In the genomic region with DNA sequence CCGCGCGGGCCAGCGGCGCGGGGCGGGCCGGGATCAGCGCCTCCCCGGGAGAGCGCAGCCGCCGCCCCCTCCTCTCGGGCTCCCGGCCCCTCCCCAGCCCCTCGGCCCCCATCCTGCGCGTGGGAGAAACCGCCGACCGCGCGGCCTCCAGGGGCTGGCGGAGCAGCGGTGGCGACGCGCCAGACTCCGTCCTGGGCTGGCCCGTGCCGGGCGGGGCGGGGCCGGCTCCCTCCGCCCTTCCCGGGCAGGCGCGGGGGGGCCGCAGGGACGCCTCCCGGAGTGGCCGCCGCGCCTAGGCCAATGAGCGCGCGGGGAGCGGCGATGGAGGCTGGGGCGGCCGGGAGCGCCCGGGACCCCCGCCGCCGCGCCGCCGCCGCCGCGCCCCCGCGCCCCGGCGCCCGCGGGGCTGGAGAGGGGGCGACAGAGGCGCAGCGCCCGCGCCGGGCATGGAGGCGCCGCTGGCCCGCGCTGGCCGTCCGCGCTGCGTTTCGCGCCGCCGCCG, we compare ENCODE assay signal across 8 cellular contexts. TPM values are rescaled to one million over a fixed set of nuclear protein-coding genes. Genes with fewer than 3 reads are reported as not detected.
A peak's percentile ranks its signal among the peaks of the same experiment; 100 is the strongest.
DNase-seq lines count a peak whose midpoint lies in the region; ATAC-seq and TF ChIP-seq lines count a peak whose summit lies in the region.

No MANE protein-coding gene starts in this region.

- no peaks in the 10 kb centered on the region for H3K4me1 Mint-ChIP-seq in endodermal cell

- peak overlapping the region; percentile 93 for H3K4me2 ChIP-seq in mesenchymal stem cell (ENCODE audit: low read length, poor library complexity, severe bottlenecking)

- no peak overlapping the region for H3K23ac ChIP-seq in mesenchymal stem cell (ENCODE audit: low read length in 2 of 2)

- no peak overlapping the region for H3K14ac ChIP-seq in mesenchymal stem cell (ENCODE audit: low read length in 2 of 2)

- H3K27me3 ChIP-seq in endodermal cell (ENCODE audit: control insufficient read depth, insufficient read depth, low read length, poor library complexity, severe bottlenecking), result peaks cover 77% of the 10 kb centered on the region
- peaks cover 10 to 58% of the 10 kb centered on the region in 2 experiments for H3K27me3 ChIP-seq in mesenchymal stem cell (ENCODE audit: control insufficient read depth in 1 of 2, insufficient read depth in 1 of 2, low read length in 2 of 2)

- peaks cover 82% of the 10 kb centered on the region for H3K27me3 Mint-ChIP-seq in endodermal cell (ENCODE audit: insufficient read depth)

- no peak overlapping the region for H4K91ac ChIP-seq in mesenchymal stem cell (ENCODE audit: low read length)

- no peak for ATAC-seq in GM19397 (IDR thresholded peaks at IDR 0.05; ENCODE audit: unreplicated experiment)

- no peaks in the 10 kb centered on the region for H3K36me3 Mint-ChIP-seq in endodermal cell (ENCODE audit: low read depth)

- WGBS in endodermal cell (ENCODE audit: insufficient coverage in 1 of 2, insufficient read length in 1 of 2), 2 experiments, result 0% methylated on average over 15 to 87 of the region's 87 CpGs
- under 1% methylated on average over 16 of the region's 87 CpGs for WGBS in mesenchymal stem cell

- H2BK12ac ChIP-seq in mesenchymal stem cell (ENCODE audit: low read length in 2 of 2), result no peak overlapping the region

- H3K36me3 ChIP-seq in endodermal cell (ENCODE audit: control insufficient read depth, insufficient read depth, low read length), result no peaks in the 10 kb centered on the region
- peaks cover 0 to 6% of the 10 kb centered on the region in 2 experiments for H3K36me3 ChIP-seq in mesenchymal stem cell (ENCODE audit: control insufficient read depth in 1 of 2, insufficient read depth in 2 of 2, low read depth in 1 of 2, low read length in 2 of 2)

- H2BK120ac ChIP-seq in mesenchymal stem cell (ENCODE audit: low read depth, low read length), result no peak overlapping the region

- H3K4me3 ChIP-seq in endodermal cell (ENCODE audit: low read length) (peak overlapping the region; percentile 77), mesenchymal stem cell (ENCODE audit: insufficient read depth in 1 of 2, low read depth in 1 of 2, low read length in 2 of 2) (peak overlapping the region; percentile 68 to 87)

- H3K4me3 Mint-ChIP-seq in endodermal cell, result peak overlapping the region; percentile 58

- DNase-seq in NCI-H748 (lab: John Stamatoyannopoulos, UW; ENCODE audit: unreplicated experiment), result peak; percentile 16
- DNase-seq in NCI-H748 treated with DMSO at 0.1 percent for 48 hours (lab: John Stamatoyannopoulos, UW), result no peak
- peak; percentile 75 for DNase-seq in NCI-H226
- no peak for DNase-seq in endodermal cell
- no peak for DNase-seq in mesenchymal stem cell
- DNase-seq in middle frontal gyrus (ENCODE audit: extremely low spot score, low spot score), result no peak
- DNase-seq in NCI-H1092 treated with DMSO at 0.1 percent for 48 hours (lab: John Stamatoyannopoulos, UW), result no peak

- H3K18ac ChIP-seq in mesenchymal stem cell (ENCODE audit: low read depth in 1 of 2, low read length in 2 of 2), result no peak overlapping the region

- H3K27ac Mint-ChIP-seq in endodermal cell, result no peak overlapping the region

- H3K4me1 ChIP-seq in endodermal cell (ENCODE audit: control insufficient read depth, insufficient read depth, low read length), result no peaks in the 10 kb centered on the region
- H3K4me1 ChIP-seq in mesenchymal stem cell (ENCODE audit: control insufficient read depth, insufficient read depth, low read depth, low read length), result peaks cover 38% of the 10 kb centered on the region

- H3K4ac ChIP-seq in mesenchymal stem cell (ENCODE audit: low read depth in 1 of 2, low read length in 2 of 2), result no peak overlapping the region

- H3K79me1 ChIP-seq in mesenchymal stem cell (replicated peaks; ENCODE audit: low read length, poor library complexity, severe bottlenecking), result peaks cover 8% of the 10 kb centered on the region

- H4K8ac ChIP-seq in mesenchymal stem cell (ENCODE audit: low read length), result no peak overlapping the region

- H3K9me3 Mint-ChIP-seq in endodermal cell, result no peaks in the 10 kb centered on the region

- no peak for TF ChIP-seq CTCF in endodermal cell (conservative IDR thresholded peaks at IDR 0.05)

- no peak overlapping the region for H3K9ac ChIP-seq in endodermal cell (ENCODE audit: extremely low read depth, low read length, poor library complexity, severe bottlenecking)
- peak overlapping the region; percentile 80 for H3K9ac ChIP-seq in mesenchymal stem cell (ENCODE audit: low read length)

- H3K9me3 ChIP-seq in endodermal cell (ENCODE audit: control insufficient read depth, low read length) (no peaks in the 10 kb centered on the region), mesenchymal stem cell (ENCODE audit: control insufficient read depth, low read length) (no peaks in the 10 kb centered on the region)

- no peak overlapping the region for H2AK5ac ChIP-seq in mesenchymal stem cell (ENCODE audit: low read length, severe bottlenecking)

- H3K27ac ChIP-seq in endodermal cell (ENCODE audit: low read depth, low read length), result no peak overlapping the region
- no peak overlapping the region for H3K27ac ChIP-seq in mesenchymal stem cell (ENCODE audit: low read length, poor library complexity, severe bottlenecking)

- H2BK5ac ChIP-seq in mesenchymal stem cell (ENCODE audit: low read depth, low read length, poor library complexity, severe bottlenecking), result peak overlapping the region; percentile 9

- H2AFZ ChIP-seq in mesenchymal stem cell (ENCODE audit: low read depth, low read length), result peak overlapping the region; percentile 39

- H2BK15ac ChIP-seq in mesenchymal stem cell (ENCODE audit: low read depth, poor library complexity, severe bottlenecking), result no peak overlapping the region

RNA-seq across cellular contexts. Expression of a gene that starts 49.1 kb away (rescaled TPM):
- 1 to 10 TPM in 1 of 2 donors, under 1 TPM in 1; 0.26 to 1.3 TPM for total RNA-seq in endodermal cell
- polyA plus RNA-seq in endodermal cell (2013, experiment 1 of 2), result 5.0 TPM
- polyA plus RNA-seq in endodermal cell (2013, experiment 2 of 2), result 4.1 TPM
- 0.18 TPM for polyA plus RNA-seq in mesenchymal stem cell (2013, experiment 1 of 2)
- polyA plus RNA-seq in mesenchymal stem cell (2013, experiment 2 of 2), result 0.05 TPM

RNA-seq across cellular contexts. Expression of a gene that starts 56.2 kb away (rescaled TPM):
- 10 to 100 TPM; 45.2 to 49.4 TPM for total RNA-seq in endodermal cell
- 38.3 TPM for polyA plus RNA-seq in endodermal cell (2013, experiment 1 of 2)
- 31.3 TPM for polyA plus RNA-seq in endodermal cell (2013, experiment 2 of 2)
- 10.7 TPM for polyA plus RNA-seq in mesenchymal stem cell (2013, experiment 1 of 2)
- polyA plus RNA-seq in mesenchymal stem cell (2013, experiment 2 of 2), result 11.0 TPM

Comparison
In these comparisons a context has a peak if more than half of its experiments do, and no peak if none do; other contexts are left out.
1. DNase-seq: peak in NCI-H748 (single experiment) and NCI-H226 (single experiment); none in NCI-H748 treated with DMSO at 0.1 percent for 48 hours (single experiment), endodermal cell (single experiment), mesenchymal stem cell (single experiment), middle frontal gyrus (single experiment) and NCI-H1092 treated with DMSO at 0.1 percent for 48 hours (single experiment).